ENCODE assay signal across 1 cellular context in the genomic region with DNA sequence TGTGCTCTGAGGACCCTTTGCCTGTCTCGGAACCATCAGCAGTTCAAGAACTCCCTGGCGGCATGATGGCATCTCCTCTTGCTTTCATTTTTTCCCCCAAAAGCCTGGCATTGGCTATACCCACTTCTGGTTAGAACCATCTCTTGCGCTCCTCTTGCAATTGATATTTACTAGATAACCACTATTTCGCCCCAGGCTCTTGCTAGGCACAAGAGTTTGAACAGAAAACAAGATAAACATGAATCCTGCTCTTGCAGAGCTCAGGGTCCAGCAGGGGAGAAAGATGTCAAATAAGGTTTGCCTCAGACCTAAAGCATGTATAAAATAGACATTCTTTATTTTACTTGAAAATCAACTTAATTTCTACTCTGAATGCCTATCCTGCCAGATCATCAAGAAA.
TF ChIP-seq lines count a peak whose summit lies in the region.

No MANE protein-coding gene starts in this region.

TF ChIP-seq in H1, 55 proteins besides CTCF, POLR2A, EP300 and RAD21 (continued from another document):
- TF ChIP-seq EGR1 (IDR thresholded peaks at IDR 0.05; ENCODE audit: borderline replicate concordance, low read depth, low read length) = no peak
- no peak for TF ChIP-seq TAF1 (IDR thresholded peaks at IDR 0.05; ENCODE audit: low read depth, low read length)
- no peak for TF ChIP-seq RFX5 (IDR thresholded peaks at IDR 0.05; ENCODE audit: borderline replicate concordance, low read depth, low read length)
- no peak for TF ChIP-seq GABPA (IDR thresholded peaks at IDR 0.05; ENCODE audit: borderline replicate concordance, insufficient read depth, low read length)
- TF ChIP-seq, protein P1, sequence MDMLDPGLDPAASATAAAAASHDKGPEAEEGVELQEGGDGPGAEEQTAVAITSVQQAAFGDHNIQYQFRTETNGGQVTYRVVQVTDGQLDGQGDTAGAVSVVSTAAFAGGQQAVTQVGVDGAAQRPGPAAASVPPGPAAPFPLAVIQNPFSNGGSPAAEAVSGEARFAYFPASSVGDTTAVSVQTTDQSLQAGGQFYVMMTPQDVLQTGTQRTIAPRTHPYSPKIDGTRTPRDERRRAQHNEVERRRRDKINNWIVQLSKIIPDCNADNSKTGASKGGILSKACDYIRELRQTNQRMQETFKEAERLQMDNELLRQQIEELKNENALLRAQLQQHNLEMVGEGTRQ (IDR thresholded peaks at IDR 0.05; ENCODE audit: low read length) = no peak
- TF ChIP-seq SIX5 (IDR thresholded peaks at IDR 0.05; ENCODE audit: low read depth, low read length) = no peak
- no peak for TF ChIP-seq EZH2 (IDR thresholded peaks at IDR 0.05; ENCODE audit: low read depth, low read length, severe bottlenecking)
- TF ChIP-seq ZNF274 (IDR thresholded peaks at IDR 0.05; ENCODE audit: borderline replicate concordance, extremely low read depth, low read length) = no peak
- no peak for TF ChIP-seq GTF2F1 (IDR thresholded peaks at IDR 0.05; ENCODE audit: borderline replicate concordance, low read depth, low read length)
